2 cellular contexts compared by ENCODE assay signal in genomic region chr7:152565731-152566130, GRCh38.
TF ChIP-seq lines count a peak whose summit lies in the region.

No MANE protein-coding gene starts in this region.

TF ChIP-seq in IMR-90, 13 proteins besides CTCF, POLR2A, EP300 and RAD21:
- TF ChIP-seq MAFK (IDR thresholded peaks at IDR 0.05; ENCODE audit: low read depth, low read length) (no peak), NFE2L2 (IDR thresholded peaks at IDR 0.05; ENCODE audit: low read depth, low read length) (no peak), BHLHE40 (IDR thresholded peaks at IDR 0.05; ENCODE audit: low read depth, low read length) (no peak), CHD1 (IDR thresholded peaks at IDR 0.05; ENCODE audit: low read depth, low read length) (no peak), FOS (IDR thresholded peaks at IDR 0.05; ENCODE audit: low read depth, low read length) (no peak), MAZ (IDR thresholded peaks at IDR 0.05; ENCODE audit: borderline replicate concordance, low read depth, low read length) (no peak)

TF ChIP-seq in H1, 55 proteins besides CTCF, POLR2A, EP300 and RAD21:
- TF ChIP-seq CREB1 (IDR thresholded peaks at IDR 0.05) (no peak), JUND (IDR thresholded peaks at IDR 0.05; ENCODE audit: low read length) (no peak), TCF12 (IDR thresholded peaks at IDR 0.05; ENCODE audit: low read depth, low read length) (no peak), MAFK (IDR thresholded peaks at IDR 0.05; ENCODE audit: low read depth, low read length) (no peak), RFX5 (IDR thresholded peaks at IDR 0.05; ENCODE audit: borderline replicate concordance, low read depth, low read length) (no peak), ATF3 (IDR thresholded peaks at IDR 0.05; ENCODE audit: insufficient read depth, low read depth, low read length) (no peak), PHF8 (conservative IDR thresholded peaks at IDR 0.05; ENCODE audit: low read depth, low read length) (no peak), HDAC2 (IDR thresholded peaks at IDR 0.05; ENCODE audit: borderline replicate concordance in 1 of 2, low read depth in 2 of 2, low read length in 2 of 2) (no peak), SRF (IDR thresholded peaks at IDR 0.05; ENCODE audit: low read depth, low read length) (no peak), EGR1 (IDR thresholded peaks at IDR 0.05; ENCODE audit: borderline replicate concordance, low read depth, low read length) (no peak), TAF1 (IDR thresholded peaks at IDR 0.05; ENCODE audit: low read depth, low read length) (no peak), USF2 (IDR thresholded peaks at IDR 0.05; ENCODE audit: low read length) (no peak), EZH2 (IDR thresholded peaks at IDR 0.05; ENCODE audit: low read depth, low read length, severe bottlenecking) (no peak), RXRA (IDR thresholded peaks at IDR 0.05; ENCODE audit: insufficient read depth, low read depth, low read length) (no peak), SP2 (IDR thresholded peaks at IDR 0.05; ENCODE audit: low read length) (no peak), SAP30 (IDR thresholded peaks at IDR 0.05; ENCODE audit: insufficient read depth, insufficient replicate concordance, low read length) (no peak), CHD7 (IDR thresholded peaks at IDR 0.05; ENCODE audit: insufficient replicate concordance, low read length) (no peak), CEBPB (IDR thresholded peaks at IDR 0.05; ENCODE audit: low read depth, low read length) (no peak), GTF2F1 (IDR thresholded peaks at IDR 0.05; ENCODE audit: borderline replicate concordance, low read depth, low read length) (no peak)
